ENCODE assay signal across 22 cellular contexts in genomic region chr3:123386477-123387040, GRCh38.
DNase-seq lines count a peak whose midpoint lies in the region; FAIRE-seq and TF ChIP-seq lines count a peak whose summit lies in the region.
"Had no signal": no experiment of that assay in that cellular context is flagged by ENCODE, and none has a peak within 500 bp of the region (broad histone marks: within the 10 kb centered on the region; RNA-seq: fewer than 3 reads in every experiment).

No MANE protein-coding gene starts in this region.

- H3K36me3 ChIP-seq in breast epithelium (no peaks in the 10 kb centered on the region), mammary epithelial cell (ENCODE audit: insufficient read depth, low read length) (no peaks in the 10 kb centered on the region), esophagus squamous epithelium (no peaks in the 10 kb centered on the region), neural progenitor cell (no peaks in the 10 kb centered on the region), transverse colon (no peaks in the 10 kb centered on the region)
- H3K36me3 ChIP-seq: BE2C, right lobe of liver, upper lobe of right lung had no signal

- H3K9me3 ChIP-seq in breast epithelium (no peaks in the 10 kb centered on the region), mammary epithelial cell (replicated peaks; ENCODE audit: insufficient read depth, low read length) (no peaks in the 10 kb centered on the region), esophagus squamous epithelium (no peaks in the 10 kb centered on the region), neural progenitor cell (ENCODE audit: low read depth) (no peaks in the 10 kb centered on the region), transverse colon (no peaks in the 10 kb centered on the region)
- H3K9me3 ChIP-seq: BE2C, right lobe of liver, upper lobe of right lung had no signal

- no peaks in the 10 kb centered on the region for H3K36me3 Mint-ChIP-seq in neural progenitor cell
- H3K36me3 Mint-ChIP-seq: immature natural killer cell, T-cell had no signal

- H3K4me3 ChIP-seq in breast epithelium = no peak overlapping the region
- H3K4me3 ChIP-seq in mammary epithelial cell (replicated peaks in 1 of 3; ENCODE audit: insufficient read depth in 1 of 3, low read depth in 2 of 3, low read length in 3 of 3) = no peak overlapping the region
- H3K4me3 ChIP-seq in esophagus squamous epithelium = no peak overlapping the region
- no peak overlapping the region for H3K4me3 ChIP-seq in neural progenitor cell
- no peak overlapping the region for H3K4me3 ChIP-seq in transverse colon
- H3K4me3 ChIP-seq: right lobe of liver, upper lobe of right lung had no signal

- H2AFZ ChIP-seq in mammary epithelial cell (ENCODE audit: low read depth, low read length) (no peak overlapping the region), neural progenitor cell (replicated peaks) (no peak overlapping the region)

- CTCF ChIA-PET in mammary epithelial cell (lab: Charles Lee; ENCODE audit: low non-redundant PET) = no interaction called here

- TF ChIP-seq EP300 in transverse colon (IDR thresholded peaks at IDR 0.05; ENCODE audit: low read depth) = no peak

- H3K27ac ChIP-seq in breast epithelium = peak overlapping the region; percentile 30 to 44
- H3K27ac ChIP-seq in mammary epithelial cell (ENCODE audit: insufficient read depth, low read depth, low read length) = no peak overlapping the region
- H3K27ac ChIP-seq in esophagus squamous epithelium = peak overlapping the region; percentile 39 to 86 (median 74)
- H3K27ac ChIP-seq in neural progenitor cell = no peak overlapping the region
- peak overlapping the region; percentile 69 to 88 (median 83) for H3K27ac ChIP-seq in transverse colon
- H3K27ac ChIP-seq: 22Rv1, upper lobe of right lung had no signal

- no peak overlapping the region for H3K4me3 Mint-ChIP-seq in neural progenitor cell
- H3K4me3 Mint-ChIP-seq: activated CD4-positive, alpha-beta T cell treated with anti-CD3 and anti-CD28 coated beads, Interleukin-2, amount 10 ng/mL, durations not matched to agents 24 days and 14 days; immature natural killer cell; T-cell had no signal

- TF ChIP-seq CTCF in breast epithelium (IDR thresholded peaks at IDR 0.05) (no peak), mammary epithelial cell (conservative IDR thresholded peaks at IDR 0.05 in 1 of 2, IDR thresholded peaks at IDR 0.05 in 1 of 2; ENCODE audit: extremely low read depth in 1 of 2, insufficient read depth in 1 of 2, low read depth in 1 of 2, low read length in 2 of 2) (no peak), esophagus squamous epithelium (IDR thresholded peaks at IDR 0.05) (no peak), neural progenitor cell (IDR thresholded peaks at IDR 0.05) (no peak), transverse colon (IDR thresholded peaks at IDR 0.05) (no peak)

- in situ Hi-C loops in mammary epithelial cell (cut with MboI; ENCODE audit: low sequenced_read_pairs in 2 of 2) (no loop called here), transverse colon (cut with MboI; ENCODE audit: low pct_ligation_motif_present in 1 of 4, low pct_unique_long_range_greater_than_20kb in 1 of 4, low sequenced_read_pairs in 3 of 4) (no loop called here)

- intact Hi-C loops in breast epithelium (cut with DNase I; ENCODE audit: low total_unique reads) = no loop called here
- intact Hi-C loops in mammary epithelial cell (cut with micrococcal nuclease) = no loop called here
- intact Hi-C loops in esophagus squamous epithelium (cut with DNase I) = no loop called here
- intact Hi-C loops in transverse colon (cut with DNase I; ENCODE audit: low total_unique reads) = no loop called here

- H3K79me2 ChIP-seq in mammary epithelial cell (ENCODE audit: insufficient read depth, low read length) (no peaks in the 10 kb centered on the region), neural progenitor cell (ENCODE audit: low read depth) (no peaks in the 10 kb centered on the region)

- H3K27me3 Mint-ChIP-seq in neural progenitor cell (ENCODE audit: insufficient read depth, low read depth) = peaks cover 14% of the 10 kb centered on the region

- H3K9me3 Mint-ChIP-seq in neural progenitor cell = no peaks in the 10 kb centered on the region
- H3K9me3 Mint-ChIP-seq: activated CD4-positive, alpha-beta T cell treated with anti-CD3 and anti-CD28 coated beads, Interleukin-2, amount 10 ng/mL, durations not matched to agents 24 days and 14 days; immature natural killer cell; T-cell had no signal

- DNase-seq in breast epithelium (ENCODE audit: low spot score in 2 of 2) (no peak), mammary epithelial cell (no peak), esophagus squamous epithelium (lab: John Stamatoyannopoulos, UW) (no peak), neural progenitor cell (ENCODE audit: low spot score) (no peak), transverse colon (no peak), RCC 7860 (ENCODE audit: low spot score) (no peak), NCI-H1436 treated with DMSO at 0.1 percent for 48 hours (lab: John Stamatoyannopoulos, UW) (no peak), AG08396 (ENCODE audit: low spot score) (no peak)
- DNase-seq: activated CD4-positive, alpha-beta T cell treated with anti-CD3 and anti-CD28 coated beads, Interleukin-2, amount 10 ng/mL, durations not matched to agents 24 days and 14 days; activated CD8-positive, alpha-beta memory T cell treated with anti-CD3 and anti-CD28 coated beads, Interleukin-2, amount 50 U/mL, for 4 hours; activated effector memory CD4-positive, alpha-beta T cell treated with Interleukin-2 at 50 U/mL for 16 hours; BE2C; central memory CD4-positive, alpha-beta T cell; effector memory CD4-positive, alpha-beta T cell; immature natural killer cell; NCI-H1092 treated with DMSO at 0.1 percent for 48 hours; NCI-H510A; stimulated activated naive CD4-positive, alpha-beta T cell; T-cell; upper lobe of right lung had no signal

- H3K27ac Mint-ChIP-seq in neural progenitor cell = peak overlapping the region; percentile 62
- H3K27ac Mint-ChIP-seq: activated CD4-positive, alpha-beta T cell treated with anti-CD3 and anti-CD28 coated beads, Interleukin-2, amount 10 ng/mL, durations not matched to agents 24 days and 14 days; immature natural killer cell; T-cell had no signal

- dilution Hi-C loops in mammary epithelial cell (cut with HindIII; ENCODE audit: low sequenced_read_pairs) = no loop called here

- no peak for FAIRE-seq in RCC 7860 (lab: Jason Lieb, UNC)

- 56% methylated on average over 10 of the region's 11 CpGs for WGBS in mammary epithelial cell (ENCODE audit: low coverage, missing lambda C conversion rate)
- 40 to 42% methylated on average over 3 to 11 of the region's 11 CpGs for WGBS in esophagus squamous epithelium, 2 donors
- 55 to 80% methylated on average over 2 to 11 of the region's 11 CpGs for WGBS in transverse colon (ENCODE audit: low coverage in 1 of 2), 2 donors

- H3K4me1 ChIP-seq in breast epithelium = no peaks in the 10 kb centered on the region
- H3K4me1 ChIP-seq in mammary epithelial cell (ENCODE audit: insufficient read depth, low read length) = no peaks in the 10 kb centered on the region
- peaks cover 0 to 82% (median 19%) of the 10 kb centered on the region in 3 donors for H3K4me1 ChIP-seq in esophagus squamous epithelium
- peaks cover 14% of the 10 kb centered on the region for H3K4me1 ChIP-seq in neural progenitor cell
- H3K4me1 ChIP-seq in transverse colon = peaks cover 2 to 62% (median 23%) of the 10 kb centered on the region in 4 donors
- H3K4me1 ChIP-seq: BE2C, upper lobe of right lung had no signal

- BruUV-seq in mammary epithelial cell (replicated peaks; lab: Mats Ljungman, UMichigan) = no TSS peak

- H3F3A ChIP-seq in neural progenitor cell (ENCODE audit: low read depth) = no peaks in the 10 kb centered on the region

- peaks cover 60% of the 10 kb centered on the region for H3K4me1 Mint-ChIP-seq in neural progenitor cell
- H3K4me1 Mint-ChIP-seq: activated CD4-positive, alpha-beta T cell treated with anti-CD3 and anti-CD28 coated beads, Interleukin-2, amount 10 ng/mL, durations not matched to agents 24 days and 14 days; immature natural killer cell; T-cell had no signal

- TF ChIP-seq POLR2A in breast epithelium (IDR thresholded peaks at IDR 0.05) = no peak
- no peak for TF ChIP-seq POLR2A in esophagus squamous epithelium (IDR thresholded peaks at IDR 0.05)
- no peak for TF ChIP-seq POLR2A in transverse colon (IDR thresholded peaks at IDR 0.05)

- H3K4me2 ChIP-seq in mammary epithelial cell (ENCODE audit: insufficient read depth, low read depth, low read length) = no peak overlapping the region
- H3K4me2 ChIP-seq in neural progenitor cell = no peak overlapping the region

- H4K20me1 ChIP-seq in mammary epithelial cell (ENCODE audit: insufficient read depth, low read length) (no peaks in the 10 kb centered on the region), neural progenitor cell (ENCODE audit: low read depth) (no peaks in the 10 kb centered on the region)

- no peak overlapping the region for H3K9ac ChIP-seq in mammary epithelial cell (ENCODE audit: insufficient read depth, low read length)
- no peak overlapping the region for H3K9ac ChIP-seq in neural progenitor cell

- H3K27me3 ChIP-seq in breast epithelium (no peaks in the 10 kb centered on the region), mammary epithelial cell (ENCODE audit: insufficient read depth, low read length) (no peaks in the 10 kb centered on the region), esophagus squamous epithelium (no peaks in the 10 kb centered on the region), neural progenitor cell (no peaks in the 10 kb centered on the region), transverse colon (no peaks in the 10 kb centered on the region)
- H3K27me3 ChIP-seq: BE2C, right lobe of liver, upper lobe of right lung had no signal

Comparison
In these comparisons a context has a peak if more than half of its experiments do, and no peak if none do; other contexts are left out.
1. H3K27ac ChIP-seq: peak in breast epithelium (2 of 2), esophagus squamous epithelium (4 of 4) and transverse colon (4 of 4); none in mammary epithelial cell (single experiment) and neural progenitor cell (single experiment).